In the genomic region with DNA sequence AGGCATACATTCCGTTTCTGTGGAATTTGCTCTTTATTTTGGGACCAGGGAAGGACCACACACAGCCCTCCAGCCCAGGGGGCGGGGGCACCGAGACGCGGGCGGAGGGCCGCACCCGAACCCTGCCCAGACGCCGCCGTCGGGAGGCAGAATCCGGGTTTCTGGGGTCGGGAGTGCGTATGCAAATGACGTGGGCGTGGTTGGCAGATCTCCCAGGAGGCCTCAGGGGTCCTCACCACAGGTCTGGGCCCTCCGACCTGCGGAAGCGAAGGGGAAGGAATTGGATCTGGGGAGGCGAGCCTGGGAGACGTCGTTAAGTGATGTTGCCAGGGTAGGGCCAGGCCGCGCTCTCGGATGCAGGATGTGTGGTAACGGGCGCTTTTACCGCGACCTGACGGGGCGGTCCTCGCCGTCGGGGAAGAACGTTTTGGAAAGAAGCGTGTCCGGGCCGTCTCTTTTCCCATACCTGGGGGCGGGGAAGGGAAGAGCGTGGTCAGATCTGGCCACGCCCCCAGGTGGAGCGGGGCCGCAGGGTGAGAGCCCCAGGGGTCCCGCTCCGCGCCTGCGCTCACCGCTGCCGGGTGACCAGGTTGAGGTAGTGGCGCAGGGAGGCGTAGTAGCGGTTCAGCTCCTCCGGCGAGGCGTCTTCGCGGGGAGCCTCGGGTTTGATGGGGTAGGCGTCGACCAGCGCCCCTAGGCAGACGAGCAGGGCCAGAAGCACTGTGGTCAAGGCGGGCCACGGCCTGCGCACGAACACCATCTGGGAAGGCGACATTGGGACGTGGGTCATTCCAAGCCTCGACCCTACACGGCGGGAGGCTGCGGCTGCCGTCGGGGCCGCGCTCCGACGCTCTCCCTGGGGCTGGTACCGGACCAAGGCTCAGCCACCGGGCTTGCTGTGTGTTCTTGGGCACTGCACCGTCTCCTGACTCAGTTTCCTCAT, we compare ENCODE assay signal across 10 cellular contexts. TPM values are rescaled to one million over a fixed set of nuclear protein-coding genes. Genes with fewer than 3 reads are reported as not detected.
DNase-seq lines count a peak whose midpoint lies in the region; ATAC-seq and TF ChIP-seq lines count a peak whose summit lies in the region.
"Had no signal": no experiment of that assay in that cellular context is flagged by ENCODE, and none has a peak within 500 bp of the region (broad histone marks: within the 10 kb centered on the region; RNA-seq: fewer than 3 reads in every experiment).

No MANE protein-coding gene starts in this region.

- H2AFZ ChIP-seq in H9 (ENCODE audit: low read length) (no peak overlapping the region), mammary epithelial cell (ENCODE audit: low read depth, low read length) (peak overlapping the region; percentile 24)

- H3K4me3 Mint-ChIP-seq in H9, result peak overlapping the region; percentile 77 to 93

- no peak overlapping the region for H2BK12ac ChIP-seq in H9 (ENCODE audit: insufficient read length, low read depth, low read length)

- peaks cover 12 to 14% of the 10 kb centered on the region in 2 experiments for H3K4me1 Mint-ChIP-seq in H9

- H3K4me3 ChIP-seq in BLaER1 (no peak overlapping the region), mammary epithelial cell (replicated peaks in 1 of 3; ENCODE audit: insufficient read depth in 1 of 3, low read depth in 2 of 3, low read length in 3 of 3) (no peak overlapping the region), lower lobe of right lung (peak overlapping the region; percentile 11)
- H3K4me3 ChIP-seq: vagina had no signal

- no peaks in the 10 kb centered on the region; a peak in 1 of 7 replicates for H3K36me3 Mint-ChIP-seq in H9 (ENCODE audit: insufficient read depth in 1 of 3, low read depth in 3 of 3)

- intact Hi-C loops in mammary epithelial cell (cut with micrococcal nuclease), result no loop called here
- intact Hi-C loops in lower lobe of right lung (cut with DNase I), result no loop called here

- no peak overlapping the region for H3T11ph ChIP-seq in H9 (ENCODE audit: low read length)

- H3K18ac ChIP-seq in H9 (ENCODE audit: insufficient read length, low read depth, low read length), result peak overlapping the region; percentile 78

- no peaks in the 10 kb centered on the region for H4K20me1 ChIP-seq in BLaER1
- no peaks in the 10 kb centered on the region for H4K20me1 ChIP-seq in H9 (ENCODE audit: control insufficient read depth, insufficient read depth, insufficient read length)
- H4K20me1 ChIP-seq in mammary epithelial cell (ENCODE audit: insufficient read depth, low read length), result peaks cover 2% of the 10 kb centered on the region

- H3K36me3 ChIP-seq in BLaER1 (no peaks in the 10 kb centered on the region), mammary epithelial cell (ENCODE audit: insufficient read depth, low read length) (no peaks in the 10 kb centered on the region), lower lobe of right lung (no peaks in the 10 kb centered on the region)
- H3K36me3 ChIP-seq: vagina had no signal

- no peak for TF ChIP-seq CTCF in H9 (conservative IDR thresholded peaks at IDR 0.05)
- no peak for TF ChIP-seq CTCF in mammary epithelial cell (conservative IDR thresholded peaks at IDR 0.05 in 1 of 2, IDR thresholded peaks at IDR 0.05 in 1 of 2; ENCODE audit: extremely low read depth in 1 of 2, insufficient read depth in 1 of 2, low read depth in 1 of 2, low read length in 2 of 2)
- TF ChIP-seq CTCF in lower lobe of right lung (IDR thresholded peaks at IDR 0.05), result no peak

- no peak overlapping the region for H4K8ac ChIP-seq in H9 (replicated peaks; ENCODE audit: insufficient read length, low read depth, low read length)

- no peak overlapping the region for H2BK120ac ChIP-seq in H9 (ENCODE audit: low read depth, low read length, poor library complexity, severe bottlenecking)

- peaks cover 43% of the 10 kb centered on the region for H3K27me3 Mint-ChIP-seq in H9 (ENCODE audit: low read depth)

- ATAC-seq in lower lobe of right lung (peak in 1 of 2 donors; percentile 24), GM18502 (IDR thresholded peaks at IDR 0.05; ENCODE audit: poor library complexity, unreplicated experiment) (no peak), GM19397 (IDR thresholded peaks at IDR 0.05; ENCODE audit: unreplicated experiment) (no peak), HG03565 (IDR thresholded peaks at IDR 0.05; ENCODE audit: unreplicated experiment) (no peak)

- H3K56ac ChIP-seq in H9 (ENCODE audit: insufficient read length, low read depth, low read length), result no peak overlapping the region

- H3K27ac ChIP-seq in BLaER1 (no peak overlapping the region), H9 (ENCODE audit: insufficient read length, low read depth, low read length) (no peak overlapping the region), mammary epithelial cell (ENCODE audit: insufficient read depth, low read depth, low read length) (no peak overlapping the region), lower lobe of right lung (no peak overlapping the region)
- H3K27ac ChIP-seq: vagina had no signal

- no TSS peak for BruUV-seq in mammary epithelial cell (replicated peaks; lab: Mats Ljungman, UMichigan)

- H4K5ac ChIP-seq in H9 (ENCODE audit: insufficient read length, low read depth, low read length), result no peak overlapping the region

- no peaks in the 10 kb centered on the region for H3K9me3 Mint-ChIP-seq in H9

- H2BK15ac ChIP-seq in H9 (ENCODE audit: low read depth, low read length), result no peak overlapping the region

- H2AK5ac ChIP-seq in H9 (ENCODE audit: insufficient read length, low read length), result no peak overlapping the region

- H3K4me2 ChIP-seq in BLaER1 (peak overlapping the region; percentile 45), H9 (ENCODE audit: insufficient read depth, insufficient read length, low read length) (peak overlapping the region; percentile 65), mammary epithelial cell (ENCODE audit: insufficient read depth, low read depth, low read length) (no peak overlapping the region)

- no peaks in the 10 kb centered on the region for H3K79me1 ChIP-seq in H9 (ENCODE audit: insufficient read depth, low read depth, low read length, poor library complexity, severe bottlenecking)

- peak; percentile 98 for DNase-seq in H9
- DNase-seq in mammary epithelial cell, result no peak
- DNase-seq in lower lobe of right lung, result no peak
- DNase-seq in NCI-H2171 treated with DMSO at 0.1 percent for 48 hours (lab: John Stamatoyannopoulos, UW), result no peak
- DNase-seq: kidney glomerular epithelial cell had no signal

- no peak overlapping the region for H2BK5ac ChIP-seq in H9 (ENCODE audit: insufficient read length, low read length)

- CTCF ChIA-PET in mammary epithelial cell (lab: Charles Lee; ENCODE audit: low non-redundant PET), result no interaction called here

- dilution Hi-C loops in mammary epithelial cell (cut with HindIII; ENCODE audit: low sequenced_read_pairs), result loop anchor here (5.0 to 10.0 kb wide), 2 partner anchors 39 to 252 kb away; no protein-coding TSS in a partner anchor

- H3K9ac ChIP-seq in BLaER1, result no peak overlapping the region
- no peak overlapping the region for H3K9ac ChIP-seq in H9 (ENCODE audit: extremely low read depth, insufficient read length, low read length)
- no peak overlapping the region for H3K9ac ChIP-seq in mammary epithelial cell (ENCODE audit: insufficient read depth, low read length)

- no CpG with 5 or more reads among the region's 82 CpGs for WGBS in H9 (ENCODE audit: extremely low coverage, insufficient read length, low lambda C conversion rate)
- WGBS in mammary epithelial cell (ENCODE audit: low coverage, missing lambda C conversion rate), result 2% methylated on average over 25 of the region's 82 CpGs

- H3K14ac ChIP-seq in H9 (ENCODE audit: insufficient read depth, low read length), result peak overlapping the region; percentile 84; the same call in 1 of the 2 replicates

- H3K9me3 ChIP-seq in BLaER1 (no peaks in the 10 kb centered on the region), H9 (ENCODE audit: control insufficient read depth, low read depth, low read length) (no peaks in the 10 kb centered on the region), mammary epithelial cell (replicated peaks; ENCODE audit: insufficient read depth, low read length) (no peaks in the 10 kb centered on the region), lower lobe of right lung (no peaks in the 10 kb centered on the region)
- H3K9me3 ChIP-seq: vagina had no signal

- H2BK20ac ChIP-seq in H9 (ENCODE audit: low read depth, low read length, poor library complexity, severe bottlenecking), result no peak overlapping the region

- no peak overlapping the region for H4K91ac ChIP-seq in H9 (ENCODE audit: insufficient read length, low read depth, low read length)

- peak overlapping the region; percentile 73 to 97 (median 97); a peak in 6 of 7 replicates for H3K27ac Mint-ChIP-seq in H9

- peaks cover 40% of the 10 kb centered on the region for H3K27me3 ChIP-seq in BLaER1
- H3K27me3 ChIP-seq in H9 (ENCODE audit: insufficient read depth, low read length), result peaks cover 7% of the 10 kb centered on the region; the same call in 1 of the 2 replicates
- H3K27me3 ChIP-seq in mammary epithelial cell (ENCODE audit: insufficient read depth, low read length), result peaks cover 17% of the 10 kb centered on the region
- peaks cover 44% of the 10 kb centered on the region for H3K27me3 ChIP-seq in lower lobe of right lung (ENCODE audit: low read depth)

- H3K23me2 ChIP-seq in H9 (ENCODE audit: insufficient read length, low read depth, low read length, poor library complexity, severe bottlenecking), result peaks cover 15% of the 10 kb centered on the region

- in situ Hi-C loops in mammary epithelial cell (cut with MboI; ENCODE audit: low sequenced_read_pairs in 2 of 2), result no loop called here

- H3K4ac ChIP-seq in H9 (ENCODE audit: low read depth, low read length), result no peak overlapping the region

- H3K79me2 ChIP-seq in H9 (ENCODE audit: insufficient read depth, low read length) (no peaks in the 10 kb centered on the region), mammary epithelial cell (ENCODE audit: insufficient read depth, low read length) (no peaks in the 10 kb centered on the region)

- H3K4me1 ChIP-seq in BLaER1 (peaks cover 43% of the 10 kb centered on the region), H9 (ENCODE audit: insufficient read depth, low read length) (0 out of 2 replicates have a peak, but pooled peaks cover 2% of the 10 kb centered on the region), mammary epithelial cell (ENCODE audit: insufficient read depth, low read length) (peaks cover 5% of the 10 kb centered on the region), lower lobe of right lung (peaks cover 10% of the 10 kb centered on the region)

- no peak overlapping the region for H3K23ac ChIP-seq in H9 (ENCODE audit: insufficient read length, low read depth, low read length)

RNA-seq across cellular contexts. Expression of gene PYY, which starts 0.7 kb away (rescaled TPM):
- 1.7 and 2.0 TPM in 2 replicates for total RNA-seq in H9 (2021)
- total RNA-seq in mammary epithelial cell, result not detected
- polyA plus RNA-seq in mammary epithelial cell, result not detected
- polyA minus RNA-seq in mammary epithelial cell, result not detected
- not detected for total RNA-seq in lower lobe of right lung
- total RNA-seq: vagina had no signal

RNA-seq across cellular contexts. Expression of gene PPY, which starts 10.7 kb away (rescaled TPM):
- total RNA-seq in H9 (2021) (0.59 TPM in 1 of 2 replicates, not detected in the other), mammary epithelial cell (not detected), lower lobe of right lung (not detected)
- polyA plus RNA-seq in mammary epithelial cell, result not detected
- polyA minus RNA-seq in mammary epithelial cell, result not detected
- total RNA-seq: vagina had no signal

RNA-seq across cellular contexts. Expression of gene MPP2, which starts 45.7 kb away (rescaled TPM):
- total RNA-seq in H9 (2021) (16.3 and 17.9 TPM in 2 replicates), mammary epithelial cell (1 to 10 TPM in 1 of 2 donors, under 1 TPM in 1; 0.85 to 1.8 TPM), lower lobe of right lung (0.62 TPM)
- 0.75 TPM for polyA plus RNA-seq in mammary epithelial cell
- 3.0 TPM for polyA minus RNA-seq in mammary epithelial cell

RNA-seq across cellular contexts. Expression of gene NAGS, which starts 51.4 kb away (rescaled TPM):
- total RNA-seq in H9 (2021), result 3.7 and 4.1 TPM in 2 replicates
- total RNA-seq in mammary epithelial cell, result 1 to 10 TPM; 1.3 to 2.2 TPM
- polyA plus RNA-seq in mammary epithelial cell, result 2.0 TPM
- polyA minus RNA-seq in mammary epithelial cell, result 0.83 TPM
- 6.4 TPM for total RNA-seq in lower lobe of right lung
